8 cellular contexts compared by ENCODE assay signal in genomic region chr7:5695037-5695708, GRCh38.
DNase-seq lines count a peak whose midpoint lies in the region; ATAC-seq and TF ChIP-seq lines count a peak whose summit lies in the region.

No MANE protein-coding gene starts in this region.

- H3K4me3 ChIP-seq in choroid plexus epithelial cell (ENCODE audit: low read depth, low read length) = peak overlapping the region; percentile 3
- H3K4me3 ChIP-seq in naive thymus-derived CD4-positive, alpha-beta T cell (ENCODE audit: low read length) = peak overlapping the region; percentile 60

- no peaks in the 10 kb centered on the region for H3K27me3 ChIP-seq in naive thymus-derived CD4-positive, alpha-beta T cell (ENCODE audit: control insufficient read depth in 2 of 2, insufficient read depth in 2 of 2, low read length in 2 of 2)

- peak overlapping the region; percentile 88 to 99 (median 96) for H3K4me3 Mint-ChIP-seq in naive thymus-derived CD4-positive, alpha-beta T cell

- no peaks in the 10 kb centered on the region for H3K36me3 ChIP-seq in naive thymus-derived CD4-positive, alpha-beta T cell (ENCODE audit: control insufficient read depth in 2 of 3, insufficient read depth in 3 of 3, low read length in 3 of 3)

- H3K9me3 Mint-ChIP-seq in naive thymus-derived CD4-positive, alpha-beta T cell = peaks cover 0 to 3% (median 0%) of the 10 kb centered on the region in 11 donors

- peak overlapping the region; percentile 86 for H3K27ac ChIP-seq in naive thymus-derived CD4-positive, alpha-beta T cell (ENCODE audit: low read depth, low read length)

- peaks cover 84 to 100% (median 93%) of the 10 kb centered on the region in 7 donors for H3K4me1 Mint-ChIP-seq in naive thymus-derived CD4-positive, alpha-beta T cell

- DNase-seq in activated CD4-positive, CD25-positive, alpha-beta regulatory T cell treated with anti-CD3 and anti-CD28 coated beads, Interleukin-2, amount 50 U/mL, for 16 hours (ENCODE audit: low read depth, low spot score) = peak; percentile 40
- DNase-seq in choroid plexus epithelial cell (ENCODE audit: low read depth) (peak; percentile 90), cerebellar cortex (ENCODE audit: low spot score) (no peak)
- DNase-seq in naive thymus-derived CD4-positive, alpha-beta T cell = peak; percentile 38 to 91 (median 81)
- DNase-seq in stimulated activated naive CD8-positive, alpha-beta T cell treated with anti-CD3 and anti-CD28 coated beads, Interleukin-15, Interleukin-2, amounts not matched to agents 100 U/mL and 50 U/mL, for 24 hours = peak; percentile 76

- TF ChIP-seq CTCF in choroid plexus epithelial cell (conservative IDR thresholded peaks at IDR 0.05; ENCODE audit: low read depth, low read length) = no peak

- POLR2A ChIA-PET in naive thymus-derived CD4-positive, alpha-beta T cell (lab: Charles Lee) = interaction anchor here (1.0 to 18.7 kb wide), 8 partner anchors 3 to 200 kb away, joined by 3 to 177 read pairs (median 3); partner anchors contain the start of gene RNF216

- ATAC-seq in GM18511 (IDR thresholded peaks at IDR 0.05; ENCODE audit: unreplicated experiment) (peak; percentile 56), HG03097 (IDR thresholded peaks at IDR 0.05; ENCODE audit: low FRiP score, unreplicated experiment) (peak; percentile 32), HG02840 (IDR thresholded peaks at IDR 0.05; ENCODE audit: low FRiP score, unreplicated experiment) (no peak)
- ATAC-seq in naive thymus-derived CD4-positive, alpha-beta T cell = peak; percentile 75
- peak; percentile 84 for ATAC-seq in stimulated activated naive CD8-positive, alpha-beta T cell treated with anti-CD3 and anti-CD28 coated beads, Interleukin-15, Interleukin-2, amounts not matched to agents 100 U/mL and 50 U/mL, for 24 hours

- intact Hi-C loops in naive thymus-derived CD4-positive, alpha-beta T cell (cut with micrococcal nuclease) = loop anchor here (1.0 to 2.0 kb wide), 8 partner anchors 8 to 298 kb away; partner anchors contain the start of gene RNF216 (in 1 of the 2)

- peaks cover 0 to 10% (median 0%) of the 10 kb centered on the region in 5 donors for H3K27me3 Mint-ChIP-seq in naive thymus-derived CD4-positive, alpha-beta T cell

- H3K4me1 ChIP-seq in naive thymus-derived CD4-positive, alpha-beta T cell (ENCODE audit: control insufficient read depth in 2 of 2, insufficient read depth in 2 of 2, low read length in 2 of 2) = peaks cover 46 to 88% of the 10 kb centered on the region in 2 donors

- CTCF ChIA-PET in naive thymus-derived CD4-positive, alpha-beta T cell (lab: Charles Lee) = interaction anchor here (1.0 to 3.0 kb wide), 3 partner anchors 30 to 200 kb away, joined by 3 to 18 read pairs (median 5); no protein-coding TSS in a partner anchor

- peaks cover 0 to 35% (median 2%) of the 10 kb centered on the region in 5 donors for H3K36me3 Mint-ChIP-seq in naive thymus-derived CD4-positive, alpha-beta T cell

- no peaks in the 10 kb centered on the region for H3K9me3 ChIP-seq in naive thymus-derived CD4-positive, alpha-beta T cell (ENCODE audit: control insufficient read depth in 2 of 3, low read length in 3 of 3)

- peak overlapping the region; percentile 89 to 99 (median 94) for H3K27ac Mint-ChIP-seq in naive thymus-derived CD4-positive, alpha-beta T cell
